Comparison of ENCODE assay signal across 1 cellular context in genomic region chr17:14688134-14688533, GRCh38.
TF ChIP-seq lines count a peak whose summit lies in the region.

No MANE protein-coding gene starts in this region.

TF ChIP-seq in HepG2, 621 proteins besides CTCF, POLR2A, EP300 and RAD21:
- no peak for TF ChIP-seq ZBTB49 (CRISPR knock-in tag; IDR thresholded peaks at IDR 0.05; ENCODE audit: borderline replicate concordance)
- TF ChIP-seq STAG1 (CRISPR knock-in tag; IDR thresholded peaks at IDR 0.05), result 0 out of 2 replicates have a peak, but pooled peaks have one; percentile 13
